In genomic region chr3:177193275-177193674, GRCh38 we compare ENCODE assay signal across 8 cellular contexts. TPM values are rescaled to one million over a fixed set of nuclear protein-coding genes. Genes with fewer than 3 reads are reported as not detected.
A peak's percentile ranks its signal among the peaks of the same experiment; 100 is the strongest.
DNase-seq lines count a peak whose midpoint lies in the region; ATAC-seq, FAIRE-seq and TF ChIP-seq lines count a peak whose summit lies in the region.
"Not testable (repeated sequence)": the region's sequence is repeated elsewhere in the genome, so short reads cannot be mapped to it uniquely, and the experiment has no call there.

No MANE protein-coding gene starts in this region.

- H3K9me3 ChIP-seq in CD8-positive, alpha-beta T cell (ENCODE audit: low read length); Loucy (ENCODE audit: insufficient read depth, low read depth, low read length); GM12878 (replicated peaks; ENCODE audit: control insufficient read depth, insufficient read depth, low read length); right atrium auricular region: not testable (repeated sequence)

- peak overlapping the region; percentile 99 for H3K4me3 Mint-ChIP-seq in CD8-positive, alpha-beta T cell
- H3K4me3 Mint-ChIP-seq in T-helper 1 cell treated with Interleukin-12 subunit alpha and Interleukin-12 subunit beta and Interleukin-4 antibody, amounts not matched to agents 30 μg/mL and 1 μg/mL, for 36 hours, result peak overlapping the region; percentile 98
- peak overlapping the region; percentile 97 for H3K4me3 Mint-ChIP-seq in activated T-cell treated with anti-CD3 and anti-CD28 coated beads, Interleukin-2, amount 50 U/mL, for 24 hours
- peak overlapping the region; percentile 99 for H3K4me3 Mint-ChIP-seq in nephron progenitor cell
- peak overlapping the region; percentile 89 to 97 for H3K4me3 Mint-ChIP-seq in stimulated activated naive CD8-positive, alpha-beta T cell treated with anti-CD3 and anti-CD28 coated beads, Interleukin-15, amount 100 ng/mL, for 72 hours

- peak overlapping the region; percentile 99 for H3K27ac Mint-ChIP-seq in CD8-positive, alpha-beta T cell
- H3K27ac Mint-ChIP-seq in T-helper 1 cell treated with Interleukin-12 subunit alpha and Interleukin-12 subunit beta and Interleukin-4 antibody, amounts not matched to agents 30 μg/mL and 1 μg/mL, for 36 hours, result not testable (repeated sequence)
- H3K27ac Mint-ChIP-seq in activated T-cell treated with anti-CD3 and anti-CD28 coated beads, Interleukin-2, amount 50 U/mL, for 24 hours, result peak overlapping the region; percentile 96
- H3K27ac Mint-ChIP-seq in nephron progenitor cell, result peak overlapping the region; percentile 12
- H3K27ac Mint-ChIP-seq in stimulated activated naive CD8-positive, alpha-beta T cell treated with anti-CD3 and anti-CD28 coated beads, Interleukin-15, amount 100 ng/mL, for 72 hours, result peak overlapping the region; percentile 71 to 99

- in situ Hi-C loops in GM12878 (cut with MboI), result not testable (repeated sequence)

- H3K9ac ChIP-seq in Loucy (ENCODE audit: low read depth, low read length, poor library complexity, severe bottlenecking), result peak overlapping the region; percentile 94
- not testable (repeated sequence) for H3K9ac ChIP-seq in GM12878 (ENCODE audit: control insufficient read depth, insufficient read depth, low read length)

- peaks cover 73% of the 10 kb centered on the region for H4K20me1 ChIP-seq in Loucy (ENCODE audit: insufficient read depth, low read length, poor library complexity, severe bottlenecking)
- not testable (repeated sequence) for H4K20me1 ChIP-seq in GM12878 (ENCODE audit: control insufficient read depth, insufficient read depth)

- not testable (repeated sequence) for H3K27ac ChIP-seq in CD8-positive, alpha-beta T cell (ENCODE audit: low read depth, low read length); GM12878 (ENCODE audit: control insufficient read depth, insufficient read depth)
- peak overlapping the region in 1 of 2 donors; percentile 99 for H3K27ac ChIP-seq in right atrium auricular region

- not testable (repeated sequence) for H2AFZ ChIP-seq in Loucy (ENCODE audit: low read length); GM12878 (ENCODE audit: control insufficient read depth, low read depth, low read length)

- POLR2A ChIA-PET in CD8-positive, alpha-beta T cell (lab: Charles Lee), result interaction anchor here (7.0 kb wide), 1 partner anchor 166 kb away, joined by 199 read pairs; no protein-coding TSS in a partner anchor
- POLR2A ChIA-PET in GM12878 (lab: Charles Lee), result interaction anchor here (1.0 kb wide), 1 partner anchor 44 kb away, joined by 5 read pairs; no protein-coding TSS in a partner anchor

- RAD21 ChIA-PET in GM12878 (lab: Charles Lee; ENCODE audit: unreplicated experiment), result interaction anchor here (1.1 kb wide), 1 partner anchor 83 kb away, joined by 6 read pairs; no protein-coding TSS in a partner anchor

- 96% methylated on average over 12 of the region's 12 CpGs for WGBS in GM12878 (ENCODE audit: insufficient coverage, insufficient replicate concordance, low lambda C conversion rate, missing lambda C conversion rate)

- TF ChIP-seq EP300 in GM12878 (IDR thresholded peaks at IDR 0.05; ENCODE audit: borderline replicate concordance in 1 of 2, control insufficient read depth in 1 of 2, low read depth in 2 of 2, low read length in 2 of 2), result not testable (repeated sequence)

- not testable (repeated sequence) for H3K27me3 Mint-ChIP-seq in CD8-positive, alpha-beta T cell (ENCODE audit: low read depth); T-helper 1 cell treated with Interleukin-12 subunit alpha and Interleukin-12 subunit beta and Interleukin-4 antibody, amounts not matched to agents 30 μg/mL and 1 μg/mL, for 36 hours (ENCODE audit: low read depth); activated T-cell treated with anti-CD3 and anti-CD28 coated beads, Interleukin-2, amount 50 U/mL, for 24 hours; nephron progenitor cell (ENCODE audit: low read depth, poor library complexity); stimulated activated naive CD8-positive, alpha-beta T cell treated with anti-CD3 and anti-CD28 coated beads, Interleukin-15, amount 100 ng/mL, for 72 hours

- H3K4me1 ChIP-seq in CD8-positive, alpha-beta T cell (ENCODE audit: insufficient read depth, low read length), result peaks cover 40% of the 10 kb centered on the region
- H3K4me1 ChIP-seq in Loucy (ENCODE audit: insufficient read depth, low read length, poor library complexity, severe bottlenecking) (peaks cover 52% of the 10 kb centered on the region), right atrium auricular region (peaks cover 0 to 30% of the 10 kb centered on the region in 2 donors)
- not testable (repeated sequence) for H3K4me1 ChIP-seq in GM12878 (ENCODE audit: control insufficient read depth, insufficient read depth, low read length)

- not testable (repeated sequence) for H3K9me2 ChIP-seq in Loucy (replicated peaks; ENCODE audit: low read depth, low read length)

- intact Hi-C loops in CD8-positive, alpha-beta T cell (cut with DNase I, micrococcal nuclease), result loop anchor here (5.0 to 10.0 kb wide), 4 partner anchors 46 to 1192 kb away; no protein-coding TSS in a partner anchor
- intact Hi-C loops in GM12878 (cut with micrococcal nuclease; ENCODE audit: unreplicated experiment), result loop anchor here (5.0 kb wide), 1 partner anchor 584 kb away; no protein-coding TSS in a partner anchor

- not testable (repeated sequence) for TF ChIP-seq POLR2A in GM12878 (IDR thresholded peaks at IDR 0.05; ENCODE audit: low read depth, low read length)

- H3K27me3 ChIP-seq in CD8-positive, alpha-beta T cell (ENCODE audit: insufficient read depth, low read length); Loucy (ENCODE audit: insufficient read depth, low read length, poor library complexity, severe bottlenecking); GM12878 (replicated peaks in 1 of 2; ENCODE audit: control insufficient read depth in 2 of 2, insufficient read depth in 2 of 2, low read length in 1 of 2); right atrium auricular region: not testable (repeated sequence)

- H3K4me2 ChIP-seq in Loucy (ENCODE audit: low read depth, low read length, poor library complexity, severe bottlenecking), result peak overlapping the region; percentile 89
- H3K4me2 ChIP-seq in GM12878 (ENCODE audit: control insufficient read depth, insufficient read depth), result not testable (repeated sequence)

- TF ChIP-seq RAD21 in GM12878 (IDR thresholded peaks at IDR 0.05; ENCODE audit: insufficient read depth, low read depth, low read length), result not testable (repeated sequence)

- CTCF ChIA-PET in CD8-positive, alpha-beta T cell (lab: Charles Lee), result not testable (repeated sequence)
- CTCF ChIA-PET in GM12878 (lab: Yijun Ruan, JAX), result interaction anchor here (4.0 kb wide), 1 partner anchor 47 kb away, joined by 13 read pairs; no protein-coding TSS in a partner anchor

- not testable (repeated sequence) for BruUV-seq in GM12878 (replicated peaks; lab: Mats Ljungman, UMichigan)

- peaks cover 29% of the 10 kb centered on the region for H3K36me3 Mint-ChIP-seq in CD8-positive, alpha-beta T cell
- H3K36me3 Mint-ChIP-seq in T-helper 1 cell treated with Interleukin-12 subunit alpha and Interleukin-12 subunit beta and Interleukin-4 antibody, amounts not matched to agents 30 μg/mL and 1 μg/mL, for 36 hours (ENCODE audit: low read depth), result peaks cover 35% of the 10 kb centered on the region
- H3K36me3 Mint-ChIP-seq in activated T-cell treated with anti-CD3 and anti-CD28 coated beads, Interleukin-2, amount 50 U/mL, for 24 hours (ENCODE audit: low read depth), result peaks cover 61% of the 10 kb centered on the region
- H3K36me3 Mint-ChIP-seq in nephron progenitor cell (ENCODE audit: low read depth), result peaks cover 53% of the 10 kb centered on the region

- H3K4me3 ChIP-seq in CD8-positive, alpha-beta T cell (ENCODE audit: low read depth, low read length); GM12878; right atrium auricular region: not testable (repeated sequence)
- peak overlapping the region; percentile 94 for H3K4me3 ChIP-seq in Loucy (ENCODE audit: low read length, poor library complexity, severe bottlenecking)

- not testable (repeated sequence) for H3F3A ChIP-seq in Loucy (ENCODE audit: low read depth)

- DNase-seq in CD8-positive, alpha-beta T cell; activated T-cell treated with anti-CD3 and anti-CD28 coated beads, Interleukin-2, amount 50 U/mL, for 24 hours; GM12878 (ENCODE audit: low read depth, low spot score); nephron progenitor cell; stimulated activated naive CD8-positive, alpha-beta T cell treated with anti-CD3 and anti-CD28 coated beads, Interleukin-15, amount 100 ng/mL, for 72 hours: not testable (repeated sequence)
- DNase-seq in right atrium auricular region (ENCODE audit: low spot score), result peak; percentile 52

- H3K79me2 ChIP-seq in Loucy (ENCODE audit: insufficient read depth, low read length), result peaks cover 86% of the 10 kb centered on the region
- peaks cover 77% of the 10 kb centered on the region for H3K79me2 ChIP-seq in GM12878 (ENCODE audit: control insufficient read depth, insufficient read depth, low read length)

- not testable (repeated sequence) for TF ChIP-seq CTCF in CD8-positive, alpha-beta T cell (IDR thresholded peaks at IDR 0.05); Loucy (conservative IDR thresholded peaks at IDR 0.05; ENCODE audit: low read length); GM12878 (IDR thresholded peaks at IDR 0.05 in 2 of 3, conservative IDR thresholded peaks at IDR 0.05 in 1 of 3; ENCODE audit: control insufficient read depth in 2 of 3, extremely low read depth in 1 of 3, insufficient read depth in 1 of 3, low read depth in 3 of 3, low read length in 3 of 3); right atrium auricular region (IDR thresholded peaks at IDR 0.05); nephron progenitor cell (IDR thresholded peaks at IDR 0.05)

- H3K36me3 ChIP-seq in CD8-positive, alpha-beta T cell (ENCODE audit: insufficient read depth, low read length); Loucy (ENCODE audit: insufficient read depth, low read length); GM12878 (ENCODE audit: control insufficient read depth in 2 of 2, insufficient read depth in 2 of 2, low read length in 1 of 2); right atrium auricular region: not testable (repeated sequence)

- SMC1A ChIA-PET in GM12878 (lab: Charles Lee; ENCODE audit: uncharacterized antibody, unreplicated experiment), result interaction anchor here (1.0 to 3.3 kb wide), 10 partner anchors 8 to 195 kb away, joined by 3 to 15 read pairs (median 4); no protein-coding TSS in a partner anchor

- ATAC-seq in CD8-positive, alpha-beta T cell; GM12878; stimulated activated naive CD8-positive, alpha-beta T cell treated with anti-CD3 and anti-CD28 coated beads, Interleukin-15, amount 100 ng/mL, for 72 hours: not testable (repeated sequence)

- FAIRE-seq in GM12878 (lab: Jason Lieb, UNC), result not testable (repeated sequence)

- not testable (repeated sequence) for H3K9me3 Mint-ChIP-seq in CD8-positive, alpha-beta T cell; T-helper 1 cell treated with Interleukin-12 subunit alpha and Interleukin-12 subunit beta and Interleukin-4 antibody, amounts not matched to agents 30 μg/mL and 1 μg/mL, for 36 hours; activated T-cell treated with anti-CD3 and anti-CD28 coated beads, Interleukin-2, amount 50 U/mL, for 24 hours; stimulated activated naive CD8-positive, alpha-beta T cell treated with anti-CD3 and anti-CD28 coated beads, Interleukin-15, amount 100 ng/mL, for 72 hours
- peaks cover 24% of the 10 kb centered on the region for H3K9me3 Mint-ChIP-seq in nephron progenitor cell

- H3K4me1 Mint-ChIP-seq in CD8-positive, alpha-beta T cell (ENCODE audit: low read depth), result peaks cover 61% of the 10 kb centered on the region
- H3K4me1 Mint-ChIP-seq in T-helper 1 cell treated with Interleukin-12 subunit alpha and Interleukin-12 subunit beta and Interleukin-4 antibody, amounts not matched to agents 30 μg/mL and 1 μg/mL, for 36 hours (ENCODE audit: low read depth), result peaks cover 40% of the 10 kb centered on the region
- H3K4me1 Mint-ChIP-seq in activated T-cell treated with anti-CD3 and anti-CD28 coated beads, Interleukin-2, amount 50 U/mL, for 24 hours (ENCODE audit: low read depth), result peaks cover 58% of the 10 kb centered on the region
- peaks cover 42% of the 10 kb centered on the region for H3K4me1 Mint-ChIP-seq in nephron progenitor cell
- peaks cover 56% of the 10 kb centered on the region for H3K4me1 Mint-ChIP-seq in stimulated activated naive CD8-positive, alpha-beta T cell treated with anti-CD3 and anti-CD28 coated beads, Interleukin-15, amount 100 ng/mL, for 72 hours

RNA-seq across cellular contexts. Expression of gene TBL1XR1, which starts 4.0 kb away (rescaled TPM):
- 10 to 100 TPM; 64.8 to 68.4 TPM for total RNA-seq in CD8-positive, alpha-beta T cell
- 54.8 and 56.7 TPM in 2 replicates for total RNA-seq in GM12878 (2013; cell fraction: nucleolus; rRNA removed)
- total RNA-seq in GM12878 (2014; rRNA removed), result 60.6 and 68.7 TPM in 2 replicates
- 72.2 and 78.9 TPM in 2 replicates for total RNA-seq in GM12878 (2014; rRNA removed; fragmentation: Illumina TruSeq; extraction: Trizol)
- 114 and 126 TPM in 2 replicates for total RNA-seq in GM12878 (2021)
- 13.5 TPM for polyA plus RNA-seq in GM12878 (2011; ENCODE audit: low read depth)
- 115 and 133 TPM in 2 replicates for polyA plus RNA-seq in GM12878 (2011; rRNA removed)
- polyA plus RNA-seq in GM12878 (2011; cell fraction: cytosol; rRNA removed), result 27.6 and 44.4 TPM in 2 replicates
- polyA plus RNA-seq in GM12878 (2011; cell fraction: nucleus; rRNA removed), result 55.1 and 55.3 TPM in 2 replicates
- polyA plus RNA-seq in GM12878 (2012), result 31.5 and 35.2 TPM in 2 replicates
- 41.9 and 53.2 TPM in 2 replicates for polyA plus RNA-seq in GM12878 (2014; fragmentation: Illumina TruSeq; extraction: Trizol)
- 10 to 100 TPM; 13.0 to 77.5 TPM for polyA plus RNA-seq in GM12878 (2014; fragmentation: Nextera tagmentation; extraction: Ambion mirVana)
- 39.6 and 46.8 TPM in 2 replicates for polyA plus RNA-seq in GM12878 (2014; rRNA removed)
- 10 to 100 TPM; 56.8 to 60.1 TPM for polyA plus RNA-seq in GM12878 (2016; fragmentation: Nextera tagmentation; extraction: Ambion mirVana)
- polyA minus RNA-seq in GM12878 (2011; rRNA and poly(A)+ RNA removed), result 233 and 383 TPM in 2 replicates
- 109 and 146 TPM in 2 replicates for polyA minus RNA-seq in GM12878 (2011; cell fraction: cytosol; rRNA and poly(A)+ RNA removed)
- polyA minus RNA-seq in GM12878 (2011; cell fraction: nucleus; rRNA and poly(A)+ RNA removed), result 58.4 and 117 TPM in 2 replicates
- total RNA-seq in right atrium auricular region, result 10 to 100 TPM; 68.2 to 79.9 TPM
